ENCODE assay signal across 1 cellular context in the genomic region with DNA sequence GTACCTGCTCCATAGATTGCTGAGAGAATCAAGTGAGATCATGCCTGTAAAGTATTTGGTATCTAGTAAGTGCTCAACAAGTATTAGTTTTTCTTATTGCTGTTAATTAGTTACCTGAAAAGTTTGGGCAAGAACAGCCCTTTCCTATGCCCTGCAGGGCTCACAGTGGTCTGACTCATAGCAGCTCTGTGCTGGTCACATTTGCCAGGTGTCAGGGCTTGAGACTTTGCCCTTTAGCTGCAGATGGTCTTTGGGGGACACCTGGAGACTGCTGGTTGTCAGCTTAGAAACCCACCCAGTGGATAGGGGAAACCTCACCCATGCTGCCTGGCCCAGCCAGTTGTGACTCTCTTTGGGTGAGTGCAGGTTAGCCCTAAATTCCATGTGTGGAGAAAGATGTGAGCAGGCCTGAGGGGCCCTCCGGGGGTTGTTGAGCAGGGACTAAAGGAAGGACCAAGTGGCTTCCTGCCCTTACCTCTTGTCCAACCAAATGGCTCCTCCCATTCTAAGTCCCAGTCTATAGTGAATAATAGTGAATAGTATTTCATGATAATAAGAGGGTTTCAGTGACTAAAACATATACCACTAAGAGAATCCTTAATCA.
TF ChIP-seq lines count a peak whose summit lies in the region.

No MANE protein-coding gene starts in this region.

TF ChIP-seq in HepG2, 621 proteins besides CTCF, POLR2A, EP300 and RAD21:
- TF ChIP-seq XRCC5 (optimal IDR thresholded peaks at IDR 0.05; ENCODE audit: low read length) (no peak), FOSL2 (CRISPR knock-in tag; IDR thresholded peaks at IDR 0.05) (0 out of 2 replicates have a peak, but pooled peaks have one; percentile 29)
